27 cellular contexts compared by ENCODE assay signal in genomic region chr4:180336494-180337090, GRCh38.
"Had no signal": no experiment of that assay in that cellular context is flagged by ENCODE, and none has a peak within 500 bp of the region (broad histone marks: within the 10 kb centered on the region; RNA-seq: fewer than 3 reads in every experiment).

No MANE protein-coding gene starts in this region.

- DNase-seq: activated CD4-positive, alpha-beta memory T cell treated with anti-CD3 and anti-CD28 coated beads for 36 hours; activated CD4-positive, alpha-beta T cell treated with anti-CD3 and anti-CD28 coated beads, Interleukin-2, amount 10 ng/mL, durations not matched to agents 24 days and 14 days; activated CD4-positive, CD25-positive, alpha-beta regulatory T cell treated with anti-CD3 and anti-CD28 coated beads, Interleukin-2, amount 50 U/mL, for 72 hours; activated CD8-positive, alpha-beta memory T cell treated with anti-CD3 and anti-CD28 coated beads, Interleukin-2, amount 50 U/mL, for 4 hours; activated gamma-delta T cell; activated naive CD4-positive, alpha-beta T cell treated with anti-CD3 and anti-CD28 coated beads, Interleukin-2, amount 10 ng/mL, durations not matched to agents 7 days and 5 days; activated naive CD8-positive, alpha-beta T cell treated with anti-CD3 and anti-CD28 coated beads, Interleukin-2, amount 10 ng/mL, durations not matched to agents 7 days and 5 days; activated T-cell treated with anti-CD3 and anti-CD28 coated beads, Interleukin-2, amount 50 U/mL, for 1 hour; amygdala; central memory CD4-positive, alpha-beta T cell; dermis blood vessel endothelial cell; effector CD4-positive, alpha-beta T cell; islet precursor cell; left cardiac atrium; mammary epithelial cell; naive B cell; nephron progenitor cell; ovary; retina; stimulated activated CD4-positive, alpha-beta T cell treated with anti-CD3 and anti-CD28 coated beads, Interleukin-2, amount 100 ng/mL, for 24 hours; stimulated activated naive B cell treated with anti-CD40 and anti-IgM and Interleukin-4, amounts not matched to agents 10 μg/mL and 1 μg/mL and 100 μg/mL, for 72 hours; stomach; T-helper 2 cell; thyroid gland; upper lobe of right lung had no signal

- H3K4me2 ChIP-seq: smooth muscle cell had no signal

- H3K4me3 ChIP-seq: esophagus muscularis mucosa, ovary, smooth muscle cell, stomach, thyroid gland, upper lobe of right lung had no signal

- H3K36me3 ChIP-seq: esophagus muscularis mucosa, ovary, stomach, thyroid gland, upper lobe of right lung had no signal

- H3K27ac ChIP-seq: esophagus muscularis mucosa, ovary, stomach, thyroid gland, upper lobe of right lung had no signal

- H3K27me3 ChIP-seq: esophagus muscularis mucosa, ovary, stomach, thyroid gland, upper lobe of right lung had no signal

- ATAC-seq: left cardiac atrium; stimulated activated naive B cell treated with anti-CD40 and anti-IgM and Interleukin-4, amounts not matched to agents 10 μg/mL and 1 μg/mL and 100 μg/mL, for 72 hours; upper lobe of right lung had no signal

- H3K9me3 ChIP-seq: esophagus muscularis mucosa, ovary, thyroid gland, upper lobe of right lung had no signal

- H3K4me1 ChIP-seq: esophagus muscularis mucosa, stomach, thyroid gland, upper lobe of right lung had no signal
